10 cellular contexts compared by ENCODE assay signal in genomic region chr3:122255757-122256439, GRCh38.
DNase-seq lines count a peak whose midpoint lies in the region; ATAC-seq and TF ChIP-seq lines count a peak whose summit lies in the region.
"Had no signal": no experiment of that assay in that cellular context is flagged by ENCODE, and none has a peak within 500 bp of the region (broad histone marks: within the 10 kb centered on the region; RNA-seq: fewer than 3 reads in every experiment).

No MANE protein-coding gene starts in this region.

- intact Hi-C loops in lower leg skin (cut with DNase I; ENCODE audit: low total_unique reads): no loop called here

- no peaks in the 10 kb centered on the region for H3K36me3 ChIP-seq in liver (ENCODE audit: control insufficient read depth in 4 of 4, insufficient read depth in 3 of 4, low read depth in 1 of 4, low read length in 3 of 4)

- TF ChIP-seq CTCF in liver (IDR thresholded peaks at IDR 0.05; ENCODE audit: low read depth, low read length, missing input control) (no peak), lower leg skin (IDR thresholded peaks at IDR 0.05) (no peak)

- no peak overlapping the region for H3K27ac Mint-ChIP-seq in natural killer cell treated with Interleukin-12 subunit alpha and Interleukin-12 subunit beta and Interleukin-15 and Interleukin-18, amount 100 ng/mL, for 72 hours

- WGBS in liver: 10% methylated on average over 1 of the region's 1 CpG
- 48 to 61% methylated on average over 1 of the region's 1 CpG for WGBS in lower leg skin, 2 donors

- TF ChIP-seq POLR2A in lower leg skin (IDR thresholded peaks at IDR 0.05): no peak

- H3K4me3 ChIP-seq in liver (ENCODE audit: low read depth in 1 of 3, low read length in 3 of 3): no peak overlapping the region
- no peak overlapping the region for H3K4me3 ChIP-seq in lower leg skin (ENCODE audit: low read depth, poor library complexity, severe bottlenecking)

- peaks cover 0 to 2% of the 10 kb centered on the region in 2 donors for H3K4me1 Mint-ChIP-seq in natural killer cell treated with Interleukin-12 subunit alpha and Interleukin-12 subunit beta and Interleukin-15 and Interleukin-18, amount 100 ng/mL, for 72 hours (ENCODE audit: low read depth in 2 of 2)

- peaks cover 0 to 8% of the 10 kb centered on the region in 2 donors for H3K27me3 Mint-ChIP-seq in natural killer cell treated with Interleukin-12 subunit alpha and Interleukin-12 subunit beta and Interleukin-15 and Interleukin-18, amount 100 ng/mL, for 72 hours

- ATAC-seq in GM18858 (IDR thresholded peaks at IDR 0.05; ENCODE audit: unreplicated experiment) (peak; percentile 78), GM21423 (IDR thresholded peaks at IDR 0.05; ENCODE audit: unreplicated experiment) (peak; percentile 69), HG03432 (IDR thresholded peaks at IDR 0.05; ENCODE audit: unreplicated experiment) (peak; percentile 80), HG03469 (IDR thresholded peaks at IDR 0.05; ENCODE audit: unreplicated experiment) (no peak)
- no peak for ATAC-seq in natural killer cell treated with Interleukin-12 subunit alpha and Interleukin-12 subunit beta and Interleukin-15 and Interleukin-18, amount 100 ng/mL, for 72 hours

- no peak for DNase-seq in natural killer cell treated with Interleukin-12 subunit alpha and Interleukin-12 subunit beta and Interleukin-15 and Interleukin-18, amount 100 ng/mL, for 72 hours (ENCODE audit: low spot score)
- DNase-seq in lower leg skin (ENCODE audit: low spot score in 2 of 2): no peak
- DNase-seq in mucosa of gallbladder (ENCODE audit: low spot score): no peak
- DNase-seq: GDM1, NCI-H748 treated with DMSO at 0.1 percent for 48 hours had no signal

- TF ChIP-seq RAD21 in liver (IDR thresholded peaks at IDR 0.05): no peak

- H3K4me3 Mint-ChIP-seq in natural killer cell treated with Interleukin-12 subunit alpha and Interleukin-12 subunit beta and Interleukin-15 and Interleukin-18, amount 100 ng/mL, for 72 hours: no peak overlapping the region

- no peak overlapping the region for H3K27ac ChIP-seq in liver (ENCODE audit: low read depth in 1 of 2, low read length in 2 of 2)

- no peaks in the 10 kb centered on the region for H3K36me3 Mint-ChIP-seq in natural killer cell treated with Interleukin-12 subunit alpha and Interleukin-12 subunit beta and Interleukin-15 and Interleukin-18, amount 100 ng/mL, for 72 hours

- peaks cover 0 to 5% (median 4%) of the 10 kb centered on the region in 4 donors for H3K4me1 ChIP-seq in liver (ENCODE audit: control insufficient read depth in 4 of 4, insufficient read depth in 4 of 4, low read length in 3 of 4)

- H3K9me3 ChIP-seq in liver (ENCODE audit: control insufficient read depth in 4 of 4, low read length in 3 of 4): no peaks in the 10 kb centered on the region

- no peak overlapping the region for H3K9ac ChIP-seq in liver (ENCODE audit: low read depth in 1 of 2, low read length in 2 of 2)

- no peaks in the 10 kb centered on the region for H3K27me3 ChIP-seq in liver (ENCODE audit: control insufficient read depth in 4 of 4, insufficient read depth in 4 of 4, low read length in 3 of 4)

- H3K9me3 Mint-ChIP-seq in natural killer cell treated with Interleukin-12 subunit alpha and Interleukin-12 subunit beta and Interleukin-15 and Interleukin-18, amount 100 ng/mL, for 72 hours: no peaks in the 10 kb centered on the region

TF ChIP-seq in liver, 16 proteins besides CTCF, POLR2A, EP300 and RAD21:
- peak; percentile 54 to 63 for TF ChIP-seq JUND (IDR thresholded peaks at IDR 0.05)
- TF ChIP-seq NR2F2 (IDR thresholded peaks at IDR 0.05): no peak
- TF ChIP-seq HNF4A (conservative IDR thresholded peaks at IDR 0.05): peak; percentile 38 to 42

Comparison
In these comparisons a context has a peak if more than half of its experiments do, and no peak if none do; other contexts are left out.
1. ATAC-seq: peak in GM18858 (single experiment), GM21423 (single experiment) and HG03432 (single experiment); none in natural killer cell treated with Interleukin-12 subunit alpha and Interleukin-12 subunit beta and Interleukin-15 and Interleukin-18, amount 100 ng/mL, for 72 hours (0 of 2) and HG03469 (single experiment).